Comparison of ENCODE assay signal across 11 cellular contexts in genomic region chr2:111135910-111136297, GRCh38. TPM values are rescaled to one million over a fixed set of nuclear protein-coding genes. Genes with fewer than 3 reads are reported as not detected.
DNase-seq lines count a peak whose midpoint lies in the region; ATAC-seq, FAIRE-seq and TF ChIP-seq lines count a peak whose summit lies in the region.
"Had no signal": no experiment of that assay in that cellular context is flagged by ENCODE, and none has a peak within 500 bp of the region (broad histone marks: within the 10 kb centered on the region; RNA-seq: fewer than 3 reads in every experiment).

No MANE protein-coding gene starts in this region.

- WGBS in stomach, 5 donors: 60 to 71% (median 69%) methylated on average over 8 to 9 of the region's 9 CpGs

- in situ Hi-C loops in gastrocnemius medialis (cut with MboI; ENCODE audit: low sequenced_read_pairs in 4 of 4): loop anchor here in 2 of 4 donors (10.0 to 25.0 kb wide), 2 partner anchors 321 to 1126 kb away; partner anchors contain the start of gene ZC3H8 (in 1 of the 2)

- H3K27me3 ChIP-seq in gastrocnemius medialis (no peaks in the 10 kb centered on the region), stomach (no peaks in the 10 kb centered on the region)
- H3K27me3 ChIP-seq: ascending aorta, vagina had no signal

- no peak overlapping the region for H3K4me3 ChIP-seq in gastrocnemius medialis
- H3K4me3 ChIP-seq in stomach: no peak overlapping the region
- H3K4me3 ChIP-seq: ascending aorta, vagina had no signal

- peak; percentile 61 to 68 for ATAC-seq in gastrocnemius medialis

- H3K9me3 ChIP-seq in gastrocnemius medialis: no peaks in the 10 kb centered on the region
- no peaks in the 10 kb centered on the region for H3K9me3 ChIP-seq in stomach
- H3K9me3 ChIP-seq: ascending aorta, vagina had no signal

- no peaks in the 10 kb centered on the region for H3K36me3 ChIP-seq in gastrocnemius medialis
- H3K36me3 ChIP-seq in stomach: peaks cover 0 to 37% (median 15%) of the 10 kb centered on the region in 4 donors
- H3K36me3 ChIP-seq: vagina had no signal

- DNase-seq in NCI-H82 (lab: John Stamatoyannopoulos, UW): peak; percentile 48
- no peak for DNase-seq in NCI-H82 treated with DMSO at 0.1 percent for 48 hours (lab: John Stamatoyannopoulos, UW; ENCODE audit: unreplicated experiment)
- peak; percentile 58 for DNase-seq in RCC 7860 (ENCODE audit: low spot score)
- DNase-seq in glomerular visceral epithelial cell (ENCODE audit: extremely low spot score): peak; percentile 66
- peak; percentile 53 to 79 for DNase-seq in gastrocnemius medialis
- DNase-seq in DMS53 treated with DMSO at 0.1 percent for 48 hours (lab: John Stamatoyannopoulos, UW; ENCODE audit: unreplicated experiment): no peak
- no peak for DNase-seq in GM19238 (ENCODE audit: insufficient read length, low spot score)
- no peak for DNase-seq in stomach
- DNase-seq: activated B cell treated with CpG ODN at 0.5 μM for 24 hours had no signal

- peaks cover 44 to 67% of the 10 kb centered on the region in 2 donors for H3K4me1 ChIP-seq in gastrocnemius medialis
- peaks cover 0 to 34% (median 20%) of the 10 kb centered on the region in 4 donors for H3K4me1 ChIP-seq in stomach
- H3K4me1 ChIP-seq: ascending aorta had no signal

- no peak for FAIRE-seq in RCC 7860 (lab: Jason Lieb, UNC)

- H3K27ac ChIP-seq in gastrocnemius medialis (peak overlapping the region; percentile 61 to 74 (median 62)), stomach (no peak overlapping the region)
- H3K27ac ChIP-seq: ascending aorta, vagina had no signal

- no peak for TF ChIP-seq EP300 in stomach (IDR thresholded peaks at IDR 0.05)

- intact Hi-C loops in gastrocnemius medialis (cut with DNase I; ENCODE audit: low total_unique reads) (loop anchor here (1.0 to 2.0 kb wide), 2 partner anchors 324 to 365 kb away; no protein-coding TSS in a partner anchor), stomach (cut with DNase I; ENCODE audit: low total_unique reads) (no loop called here)

- TF ChIP-seq POLR2A in gastrocnemius medialis (IDR thresholded peaks at IDR 0.05): no peak
- no peak for TF ChIP-seq POLR2A in stomach (IDR thresholded peaks at IDR 0.05)

- peak; percentile 45 to 70 (median 63) for TF ChIP-seq CTCF in gastrocnemius medialis (IDR thresholded peaks at IDR 0.05 in 4 of 5, conservative IDR thresholded peaks at IDR 0.05 in 1 of 5)
- TF ChIP-seq CTCF in stomach (IDR thresholded peaks at IDR 0.05): no peak

RNA-seq across cellular contexts. Expression of gene BCL2L11, which starts 15.2 kb away (rescaled TPM):
- total RNA-seq in gastrocnemius medialis (10 to 100 TPM in 2 of 4 donors, 1 to 10 TPM in 2; 4.8 to 18.8 (median 13.7) TPM), stomach (10 to 100 TPM in 3 of 5 donors, 1 to 10 TPM in 1, under 1 TPM in 1; 0.29 to 41.2 (median 16.2) TPM)
- polyA plus RNA-seq in stomach: 1 to 10 TPM; 4.3 to 4.9 (median 4.6) TPM

Comparison
In these comparisons a context has a peak if more than half of its experiments do, and no peak if none do; other contexts are left out.
1. DNase-seq: peak in NCI-H82 (single experiment), RCC 7860 (single experiment), glomerular visceral epithelial cell (single experiment) and gastrocnemius medialis (2 of 2); none in NCI-H82 treated with DMSO at 0.1 percent for 48 hours (single experiment), DMS53 treated with DMSO at 0.1 percent for 48 hours (single experiment), GM19238 (single experiment) and stomach (single experiment).
2. H3K27ac ChIP-seq: peak in gastrocnemius medialis (4 of 4); none in stomach (0 of 5).
3. CTCF ChIP-seq: peak in gastrocnemius medialis (5 of 5); none in stomach (0 of 7).